In genomic region chr17:10197721-10198508, GRCh38 we compare ENCODE assay signal across 1 cellular context.
TF ChIP-seq lines count a peak whose summit lies in the region.

No MANE protein-coding gene starts in this region.

TF ChIP-seq in SK-N-SH, 30 proteins besides CTCF, POLR2A, EP300 and RAD21 (continued from another document):
- TF ChIP-seq FOSL2 (IDR thresholded peaks at IDR 0.05; ENCODE audit: borderline replicate concordance, low read depth) (no peak), USF2 (IDR thresholded peaks at IDR 0.05; ENCODE audit: borderline replicate concordance, low read depth, low read length) (no peak), SIN3A (IDR thresholded peaks at IDR 0.05; ENCODE audit: borderline replicate concordance, low read depth, low read length) (no peak), SMC3 (IDR thresholded peaks at IDR 0.05; ENCODE audit: low read depth, low read length) (no peak), TCF12 (IDR thresholded peaks at IDR 0.05) (no peak), MAX (IDR thresholded peaks at IDR 0.05; ENCODE audit: low read depth) (no peak)
